20 cellular contexts compared by ENCODE assay signal in genomic region chr6:140073456-140073855, GRCh38.
DNase-seq lines count a peak whose midpoint lies in the region; ATAC-seq and TF ChIP-seq lines count a peak whose summit lies in the region.
"Had no signal": no experiment of that assay in that cellular context is flagged by ENCODE, and none has a peak within 500 bp of the region (broad histone marks: within the 10 kb centered on the region; RNA-seq: fewer than 3 reads in every experiment).

No MANE protein-coding gene starts in this region.

- H3K56ac ChIP-seq in IMR-90 (ENCODE audit: extremely low read depth, insufficient read depth, low read length), result peak overlapping the region; percentile 11; the same call in 1 of the 2 replicates

- CTCF ChIA-PET in IMR-90 (lab: Yijun Ruan, JAX), result no interaction called here

- no peak for TF ChIP-seq RAD21 in IMR-90 (IDR thresholded peaks at IDR 0.05; ENCODE audit: low read length)

- ATAC-seq in IMR-90 (ENCODE audit: low read depth) (peak; percentile 66; the same call in 1 of the 2 replicates), RWPE2 (ENCODE audit: low read depth) (peak; percentile 60; the same call in 2 of the 3 replicates), sciatic nerve (peak; percentile 55)
- ATAC-seq: GM12878 had no signal

- TF ChIP-seq POLR2A in IMR-90 (IDR thresholded peaks at IDR 0.05; ENCODE audit: low read depth, low read length), result no peak
- no peak for TF ChIP-seq POLR2A in transverse colon (IDR thresholded peaks at IDR 0.05)

- peak overlapping the region; percentile 6; the same call in 1 of the 2 replicates for H3K4ac ChIP-seq in IMR-90 (ENCODE audit: low read depth, low read length)

- TF ChIP-seq CTCF in IMR-90 (conservative IDR thresholded peaks at IDR 0.05; ENCODE audit: low read depth, low read length) (no peak), RWPE2 (IDR thresholded peaks at IDR 0.05; ENCODE audit: poor library complexity, severe bottlenecking) (no peak), GM10266 (IDR thresholded peaks at IDR 0.05; ENCODE audit: control insufficient read depth, insufficient read depth, low read depth, missing control alignments) (no peak), transverse colon (IDR thresholded peaks at IDR 0.05) (no peak)

- no peak overlapping the region; the same call in 1 of the 2 replicates for H3K18ac ChIP-seq in IMR-90 (ENCODE audit: low read depth, low read length)

- POLR2A ChIA-PET in IMR-90 (lab: Charles Lee; ENCODE audit: unreplicated experiment), result interaction anchor here (0.6 kb wide), 1 partner anchor 18 kb away, joined by 4 read pairs; no protein-coding TSS in a partner anchor

- no TSS peak for BruUV-seq in IMR-90 (replicated peaks; lab: Mats Ljungman, UMichigan)

- no CpG with 5 or more reads among the region's 3 CpGs for WGBS in IMR-90 (ENCODE audit: extremely low coverage in 2 of 2, insufficient read length in 1 of 2), 2 experiments
- WGBS in transverse colon (ENCODE audit: low coverage in 1 of 2), 2 donors, result 52 to 60% methylated on average over 3 of the region's 3 CpGs

- H3K36me3 ChIP-seq in IMR-90 (ENCODE audit: control insufficient read depth, insufficient read depth, low read length) (no peaks in the 10 kb centered on the region), RWPE2 (ENCODE audit: low read depth) (no peaks in the 10 kb centered on the region), transverse colon (no peaks in the 10 kb centered on the region)
- H3K36me3 ChIP-seq: HAP-1 had no signal

- peaks cover 10% of the 10 kb centered on the region for H3K4me1 ChIP-seq in IMR-90 (ENCODE audit: control insufficient read depth, insufficient read depth, low read length)
- H3K4me1 ChIP-seq in RWPE2 (ENCODE audit: insufficient read depth, poor library complexity, severe bottlenecking), result peaks cover 39% of the 10 kb centered on the region
- peaks cover 16 to 38% (median 19%) of the 10 kb centered on the region in 4 donors for H3K4me1 ChIP-seq in transverse colon
- H3K4me1 ChIP-seq: HAP-1 had no signal

- intact Hi-C loops in IMR-90 (cut with micrococcal nuclease), result no loop called here
- intact Hi-C loops in sciatic nerve (cut with DNase I), result no loop called here
- intact Hi-C loops in transverse colon (cut with DNase I; ENCODE audit: low total_unique reads), result no loop called here

- no peaks in the 10 kb centered on the region for H4K20me1 ChIP-seq in IMR-90 (ENCODE audit: insufficient read depth, low read length)

- no peak overlapping the region for H2AK9ac ChIP-seq in IMR-90 (replicated peaks; ENCODE audit: low read depth, low read length, poor library complexity)

- no peak overlapping the region for H2BK15ac ChIP-seq in IMR-90 (ENCODE audit: low read depth, low read length)

- H3K79me1 ChIP-seq in IMR-90 (ENCODE audit: low read depth in 1 of 2, low read length in 2 of 2), result no peaks in the 10 kb centered on the region

- no peak overlapping the region for H3K27ac ChIP-seq in IMR-90 (ENCODE audit: insufficient read depth, low read length)
- no peak overlapping the region for H3K27ac ChIP-seq in RWPE2 (ENCODE audit: poor library complexity, severe bottlenecking)
- H3K27ac ChIP-seq in transverse colon, result no peak overlapping the region

- peak overlapping the region; percentile 8; the same call in 1 of the 2 replicates for H3K14ac ChIP-seq in IMR-90 (replicated peaks; ENCODE audit: low read depth, low read length)

- H2BK120ac ChIP-seq in IMR-90 (ENCODE audit: low read depth, low read length), result peak overlapping the region; percentile 67; the same call in 1 of the 2 replicates

- no peak overlapping the region for H3K23ac ChIP-seq in IMR-90 (ENCODE audit: low read depth, low read length)

- in situ Hi-C loops in IMR-90 (cut with MboI; ENCODE audit: low sequenced_read_pairs), result no loop called here
- in situ Hi-C loops in transverse colon (cut with MboI; ENCODE audit: low pct_ligation_motif_present in 1 of 4, low pct_unique_long_range_greater_than_20kb in 1 of 4, low sequenced_read_pairs in 3 of 4), result no loop called here

- H4K91ac ChIP-seq in IMR-90 (ENCODE audit: insufficient read depth, low read depth, low read length), result no peak overlapping the region

- peak overlapping the region; percentile 81 for H2BK5ac ChIP-seq in IMR-90 (ENCODE audit: low read depth, low read length, poor library complexity, severe bottlenecking)

- peak; percentile 80 for DNase-seq in IMR-90
- DNase-seq in RWPE2 (ENCODE audit: low spot score), result no peak
- peak; percentile 82 for DNase-seq in fibroblast of gingiva (ENCODE audit: low read depth)
- no peak for DNase-seq in sciatic nerve (ENCODE audit: low spot score)
- no peak for DNase-seq in NCI-H1105 treated with DMSO at 0.1 percent for 48 hours (lab: John Stamatoyannopoulos, UW)
- DNase-seq in GM10266 (ENCODE audit: extremely low spot score), result no peak
- DNase-seq in amniotic stem cell (lab: John Stamatoyannopoulos, UW), result no peak
- DNase-seq in transverse colon, result no peak
- DNase-seq: activated CD4-positive, alpha-beta T cell treated with anti-CD3 and anti-CD28 coated beads, Interleukin-2, amount 50 U/mL, for 1 hour; activated naive CD8-positive, alpha-beta T cell treated with anti-CD3 and anti-CD28 coated beads, Interleukin-2, amount 10 ng/mL, durations not matched to agents 7 days and 5 days; activated T-cell treated with anti-CD3 and anti-CD28 coated beads, Interleukin-2, amount 50 U/mL, for 24 hours; CD4-positive, alpha-beta T cell; hypothalamus; KBM-7; NCI-H187; NCI-H524 treated with DMSO at 0.1 percent for 48 hours; posterior cingulate gyrus; RPMI8226 had no signal

- dilution Hi-C loops in IMR-90 (cut with HindIII; ENCODE audit: low sequenced_read_pairs, unreplicated experiment), result no loop called here

- H3K4me3 ChIP-seq in IMR-90 (ENCODE audit: insufficient read depth, low read depth, low read length) (no peak overlapping the region), RWPE2 (ENCODE audit: severe bottlenecking) (no peak overlapping the region), transverse colon (no peak overlapping the region)
- H3K4me3 ChIP-seq: GM12878, HAP-1 had no signal

- H3K9ac ChIP-seq in IMR-90 (ENCODE audit: low read depth, low read length), result no peak overlapping the region

- no peak for TF ChIP-seq EP300 in transverse colon (IDR thresholded peaks at IDR 0.05; ENCODE audit: low read depth)

- H4K5ac ChIP-seq in IMR-90 (ENCODE audit: low read depth, low read length), result no peak overlapping the region

- peak overlapping the region in 1 of 2 experiments; percentile 37; a peak in 1 of 4 replicates for H4K8ac ChIP-seq in IMR-90 (ENCODE audit: low read depth in 2 of 2, low read length in 2 of 2)

- no peaks in the 10 kb centered on the region; the same call in none of the 2 replicates for H3K9me1 ChIP-seq in IMR-90 (ENCODE audit: insufficient read depth, low read length)

- H2BK20ac ChIP-seq in IMR-90 (ENCODE audit: low read depth, low read length), result peak overlapping the region; percentile 18; the same call in 1 of the 2 replicates

- H3K4me2 ChIP-seq in IMR-90 (ENCODE audit: low read depth, low read length), result no peak overlapping the region

- H3K27me3 ChIP-seq in IMR-90 (ENCODE audit: control insufficient read depth, insufficient read depth, low read length) (no peaks in the 10 kb centered on the region), RWPE2 (ENCODE audit: insufficient read depth, poor library complexity, severe bottlenecking) (no peaks in the 10 kb centered on the region), transverse colon (no peaks in the 10 kb centered on the region)

- H2AK5ac ChIP-seq in IMR-90 (ENCODE audit: low read depth, low read length), result peak overlapping the region; percentile 74

- H3K9me3 ChIP-seq in IMR-90 (ENCODE audit: control insufficient read depth, insufficient read depth, low read length) (no peaks in the 10 kb centered on the region), RWPE2 (ENCODE audit: severe bottlenecking) (no peaks in the 10 kb centered on the region), transverse colon (no peaks in the 10 kb centered on the region)
- H3K9me3 ChIP-seq: HAP-1 had no signal

- no peak overlapping the region for H2AFZ ChIP-seq in IMR-90 (replicated peaks; ENCODE audit: low read length, poor library complexity)

TF ChIP-seq in IMR-90, 13 proteins besides CTCF, POLR2A, EP300 and RAD21:
- TF ChIP-seq NFE2L2 (IDR thresholded peaks at IDR 0.05; ENCODE audit: low read depth, low read length) (no peak), RCOR1 (IDR thresholded peaks at IDR 0.05; ENCODE audit: insufficient replicate concordance, low read length) (no peak), CEBPB (IDR thresholded peaks at IDR 0.05; ENCODE audit: low read depth, low read length) (peak; percentile 100)
- TF ChIP-seq, protein P1, sequence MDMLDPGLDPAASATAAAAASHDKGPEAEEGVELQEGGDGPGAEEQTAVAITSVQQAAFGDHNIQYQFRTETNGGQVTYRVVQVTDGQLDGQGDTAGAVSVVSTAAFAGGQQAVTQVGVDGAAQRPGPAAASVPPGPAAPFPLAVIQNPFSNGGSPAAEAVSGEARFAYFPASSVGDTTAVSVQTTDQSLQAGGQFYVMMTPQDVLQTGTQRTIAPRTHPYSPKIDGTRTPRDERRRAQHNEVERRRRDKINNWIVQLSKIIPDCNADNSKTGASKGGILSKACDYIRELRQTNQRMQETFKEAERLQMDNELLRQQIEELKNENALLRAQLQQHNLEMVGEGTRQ (IDR thresholded peaks at IDR 0.05; ENCODE audit: low read depth, low read length), result no peak
TF ChIP-seq in IMR-90: peak in this region for 1.

Comparison
In these comparisons a context has a peak if more than half of its experiments do, and no peak if none do; other contexts are left out.
1. DNase-seq: peak in IMR-90 (single experiment) and fibroblast of gingiva (single experiment); none in RWPE2 (single experiment), sciatic nerve (single experiment), NCI-H1105 treated with DMSO at 0.1 percent for 48 hours (single experiment), GM10266 (single experiment), amniotic stem cell (single experiment) and transverse colon (single experiment).
2. Peak in every context shown above with its lines, with median percentiles within 50 percentile points of each other: ATAC-seq.